9 cellular contexts compared by ENCODE assay signal in genomic region chr19:10855879-10856522, GRCh38. TPM values are rescaled to one million over a fixed set of nuclear protein-coding genes. Genes with fewer than 3 reads are reported as not detected.
DNase-seq lines count a peak whose midpoint lies in the region; ATAC-seq and TF ChIP-seq lines count a peak whose summit lies in the region.
"Had no signal": no experiment of that assay in that cellular context is flagged by ENCODE, and none has a peak within 500 bp of the region (broad histone marks: within the 10 kb centered on the region; RNA-seq: fewer than 3 reads in every experiment).

No MANE protein-coding gene starts in this region.

- no peaks in the 10 kb centered on the region for H3K4me1 ChIP-seq in Caco-2
- H3K4me1 ChIP-seq in mesendoderm (ENCODE audit: control insufficient read depth, low read depth, low read length), result no peaks in the 10 kb centered on the region
- H3K4me1 ChIP-seq in gastroesophageal sphincter, result no peaks in the 10 kb centered on the region

- H3K18ac ChIP-seq in mesendoderm (ENCODE audit: low read length), result no peak overlapping the region

- no peak overlapping the region for H2AK5ac ChIP-seq in mesendoderm (ENCODE audit: low read length)

- H4K8ac ChIP-seq in mesendoderm (ENCODE audit: low read depth, low read length), result no peak overlapping the region

- CTCF ChIA-PET in Caco-2 (lab: Charles Lee), result interaction anchor here (2.5 kb wide), 1 partner anchor 8 kb away, joined by 13 read pairs; no protein-coding TSS in a partner anchor

- H3K23ac ChIP-seq in mesendoderm (ENCODE audit: low read length), result no peak overlapping the region

- BruUV-seq in Caco-2 (replicated peaks; lab: Mats Ljungman, UMichigan), result no TSS peak

- H4K5ac ChIP-seq in mesendoderm (ENCODE audit: low read length), result no peak overlapping the region

- no peaks in the 10 kb centered on the region for H3K79me2 ChIP-seq in mesendoderm (ENCODE audit: control insufficient read depth, insufficient read depth, low read length)

- no peak overlapping the region for H2BK120ac ChIP-seq in mesendoderm (ENCODE audit: low read depth, low read length)

- no peak overlapping the region for H3K27ac Mint-ChIP-seq in Caco-2 (ENCODE audit: unreplicated experiment)
- no peak overlapping the region for H3K27ac Mint-ChIP-seq in activated T-helper 17 cell treated with anti-CD3 and anti-CD28 coated beads, Interleukin-2, amount 50 U/mL, for 72 hours

- H3K4me3 Mint-ChIP-seq in Caco-2 (ENCODE audit: unreplicated experiment), result no peak overlapping the region
- no peak overlapping the region for H3K4me3 Mint-ChIP-seq in activated T-helper 17 cell treated with anti-CD3 and anti-CD28 coated beads, Interleukin-2, amount 50 U/mL, for 72 hours

- H3K36me3 Mint-ChIP-seq in Caco-2 (ENCODE audit: insufficient read depth, unreplicated experiment), result no peaks in the 10 kb centered on the region
- no peaks in the 10 kb centered on the region for H3K36me3 Mint-ChIP-seq in activated T-helper 17 cell treated with anti-CD3 and anti-CD28 coated beads, Interleukin-2, amount 50 U/mL, for 72 hours (ENCODE audit: low read depth)

- intact Hi-C loops in Caco-2 (cut with micrococcal nuclease; ENCODE audit: unreplicated experiment), result no loop called here

- H3K9ac ChIP-seq in mesendoderm (ENCODE audit: low read length), result no peak overlapping the region

- no peaks in the 10 kb centered on the region for H3K4me1 Mint-ChIP-seq in Caco-2 (ENCODE audit: low read depth, unreplicated experiment)
- no peaks in the 10 kb centered on the region for H3K4me1 Mint-ChIP-seq in activated T-helper 17 cell treated with anti-CD3 and anti-CD28 coated beads, Interleukin-2, amount 50 U/mL, for 72 hours

- H3K4me2 ChIP-seq in mesendoderm (ENCODE audit: low read length), result no peak overlapping the region

- H3K27me3 Mint-ChIP-seq in Caco-2 (ENCODE audit: insufficient read depth, unreplicated experiment), result no peaks in the 10 kb centered on the region
- no peaks in the 10 kb centered on the region for H3K27me3 Mint-ChIP-seq in activated T-helper 17 cell treated with anti-CD3 and anti-CD28 coated beads, Interleukin-2, amount 50 U/mL, for 72 hours

- TF ChIP-seq CTCF in Caco-2 (IDR thresholded peaks at IDR 0.05; ENCODE audit: insufficient read depth in 1 of 2, low read depth in 1 of 2, low read length in 1 of 2, severe bottlenecking in 1 of 2, unreplicated experiment in 1 of 2), result peak; percentile 23 to 50
- peak; percentile 62 for TF ChIP-seq CTCF in HFF-Myc (IDR thresholded peaks at IDR 0.05; ENCODE audit: low read depth, low read length, missing control alignments)
- peak in 2 of 4 experiments; percentile 11 to 26 for TF ChIP-seq CTCF in gastroesophageal sphincter (IDR thresholded peaks at IDR 0.05)

- TF ChIP-seq POLR2A in gastroesophageal sphincter (IDR thresholded peaks at IDR 0.05), result no peak

- H3K9me3 Mint-ChIP-seq in Caco-2 (ENCODE audit: unreplicated experiment), result no peaks in the 10 kb centered on the region
- no peaks in the 10 kb centered on the region for H3K9me3 Mint-ChIP-seq in activated T-helper 17 cell treated with anti-CD3 and anti-CD28 coated beads, Interleukin-2, amount 50 U/mL, for 72 hours

- no peak overlapping the region for H2BK5ac ChIP-seq in mesendoderm (ENCODE audit: low read length)

- no peak for DNase-seq in Caco-2
- DNase-seq in HFF-Myc (ENCODE audit: extremely low read depth, low read depth), result no peak
- DNase-seq in mesendoderm, result peak; percentile 51
- no peak for DNase-seq in activated effector memory CD4-positive, alpha-beta T cell treated with anti-CD3 and anti-CD28 coated beads, Interleukin-2, amount 50 U/mL, for 16 hours
- no peak for DNase-seq in G401 (ENCODE audit: low spot score)
- no peak for DNase-seq in DMS79 treated with DMSO at 0.1 percent for 48 hours (lab: John Stamatoyannopoulos, UW)
- DNase-seq: kidney glomerular epithelial cell had no signal

- no peaks in the 10 kb centered on the region for H3K36me3 ChIP-seq in Caco-2 (ENCODE audit: control insufficient read depth, insufficient read depth, low read length)
- H3K36me3 ChIP-seq in mesendoderm (ENCODE audit: control insufficient read depth, insufficient read depth, low read length), result no peaks in the 10 kb centered on the region
- H3K36me3 ChIP-seq in gastroesophageal sphincter, result no peaks in the 10 kb centered on the region

- in situ Hi-C loops in G401 (cut with HindIII; ENCODE audit: low sequenced_read_pairs), result no loop called here

- H3K4me3 ChIP-seq in Caco-2 (ENCODE audit: low read depth, low read length) (no peak overlapping the region), HFF-Myc (replicated peaks; ENCODE audit: low read depth, low read length) (no peak overlapping the region), mesendoderm (ENCODE audit: low read length) (no peak overlapping the region), gastroesophageal sphincter (no peak overlapping the region)

- WGBS in mesendoderm (ENCODE audit: extremely low coverage, insufficient coverage, low lambda C conversion rate), result no CpG with 5 or more reads among the region's 5 CpGs
- WGBS in gastroesophageal sphincter (ENCODE audit: low coverage in 1 of 2), 2 donors, result 38 to 81% methylated on average over 2 to 5 of the region's 5 CpGs

- peak; percentile 48 for ATAC-seq in activated T-helper 17 cell treated with anti-CD3 and anti-CD28 coated beads, Interleukin-2, amount 50 U/mL, for 72 hours (replicated peaks)
- no peak for ATAC-seq in gastroesophageal sphincter

- H3K27me3 ChIP-seq in Caco-2 (replicated peaks; ENCODE audit: control insufficient read depth, insufficient read depth, low read length) (no peaks in the 10 kb centered on the region), mesendoderm (ENCODE audit: insufficient read depth, low read length, poor library complexity) (no peaks in the 10 kb centered on the region), gastroesophageal sphincter (no peaks in the 10 kb centered on the region)

- no peak for TF ChIP-seq EP300 in gastroesophageal sphincter (IDR thresholded peaks at IDR 0.05)

- H3K27ac ChIP-seq in mesendoderm (ENCODE audit: low read depth, low read length) (no peak overlapping the region), gastroesophageal sphincter (no peak overlapping the region)

- no peaks in the 10 kb centered on the region for H3K79me1 ChIP-seq in mesendoderm (ENCODE audit: low read length)

- no peak overlapping the region for H2BK15ac ChIP-seq in mesendoderm (replicated peaks; ENCODE audit: low read depth)

- H3K56ac ChIP-seq in mesendoderm (ENCODE audit: low read length), result no peak overlapping the region

- POLR2A ChIA-PET in Caco-2 (lab: Charles Lee), result no interaction called here

- H3K9me3 ChIP-seq in Caco-2, result no peaks in the 10 kb centered on the region
- no peaks in the 10 kb centered on the region for H3K9me3 ChIP-seq in gastroesophageal sphincter

- no peak overlapping the region for H3K4ac ChIP-seq in mesendoderm (ENCODE audit: low read depth, low read length)

RNA-seq across cellular contexts. Expression of gene C19orf38, which starts 7.8 kb away (rescaled TPM):
- total RNA-seq in Caco-2 (2022) (0.61 and 1.1 TPM in 2 replicates), gastroesophageal sphincter (1 to 10 TPM in 2 of 4 donors, under 1 TPM in 1, not detected in 1; 0.89 to 3.1 (median 2.1) TPM)
- total RNA-seq in activated T-helper 17 cell treated with anti-CD3 and anti-CD28 coated beads, Interleukin-2, amount 50 U/mL, for 72 hours, result 1 to 10 TPM in 1 of 2 donors, under 1 TPM in 1; 0.48 to 1.7 TPM
- polyA plus RNA-seq in mesendoderm (2013, experiment 1 of 2), result not detected
- 0.03 TPM for polyA plus RNA-seq in mesendoderm (2013, experiment 2 of 2)
- not detected in 2 replicates for total RNA-seq in G401 (2014; rRNA removed; shearing (Covaris generic))

RNA-seq across cellular contexts. Expression of gene CARM1, which starts 15.4 kb away (rescaled TPM):
- total RNA-seq in Caco-2 (2022), result 97.9 and 98.4 TPM in 2 replicates
- total RNA-seq in activated T-helper 17 cell treated with anti-CD3 and anti-CD28 coated beads, Interleukin-2, amount 50 U/mL, for 72 hours, result 10 to 100 TPM; 32.7 to 62.1 TPM
- polyA plus RNA-seq in mesendoderm (2013, experiment 1 of 2), result 107 TPM
- polyA plus RNA-seq in mesendoderm (2013, experiment 2 of 2), result 114 TPM
- total RNA-seq in gastroesophageal sphincter, result 10 to 100 TPM; 17.0 to 37.1 (median 18.8) TPM
- 41.8 and 54.2 TPM in 2 replicates for total RNA-seq in G401 (2014; rRNA removed; shearing (Covaris generic))

RNA-seq across cellular contexts. Expression of gene TMED1, which starts 20.0 kb away (rescaled TPM):
- total RNA-seq in Caco-2 (2022) (38.2 and 41.4 TPM in 2 replicates), gastroesophageal sphincter (10 to 100 TPM; 15.4 to 36.9 (median 31.7) TPM)
- total RNA-seq in activated T-helper 17 cell treated with anti-CD3 and anti-CD28 coated beads, Interleukin-2, amount 50 U/mL, for 72 hours, result 10 to 100 TPM; 17.6 to 20.2 TPM
- polyA plus RNA-seq in mesendoderm (2013, experiment 1 of 2), result 20.4 TPM
- 20.1 TPM for polyA plus RNA-seq in mesendoderm (2013, experiment 2 of 2)
- total RNA-seq in G401 (2014; rRNA removed; shearing (Covaris generic)), result 62.9 and 74.7 TPM in 2 replicates
